In the genomic region with DNA sequence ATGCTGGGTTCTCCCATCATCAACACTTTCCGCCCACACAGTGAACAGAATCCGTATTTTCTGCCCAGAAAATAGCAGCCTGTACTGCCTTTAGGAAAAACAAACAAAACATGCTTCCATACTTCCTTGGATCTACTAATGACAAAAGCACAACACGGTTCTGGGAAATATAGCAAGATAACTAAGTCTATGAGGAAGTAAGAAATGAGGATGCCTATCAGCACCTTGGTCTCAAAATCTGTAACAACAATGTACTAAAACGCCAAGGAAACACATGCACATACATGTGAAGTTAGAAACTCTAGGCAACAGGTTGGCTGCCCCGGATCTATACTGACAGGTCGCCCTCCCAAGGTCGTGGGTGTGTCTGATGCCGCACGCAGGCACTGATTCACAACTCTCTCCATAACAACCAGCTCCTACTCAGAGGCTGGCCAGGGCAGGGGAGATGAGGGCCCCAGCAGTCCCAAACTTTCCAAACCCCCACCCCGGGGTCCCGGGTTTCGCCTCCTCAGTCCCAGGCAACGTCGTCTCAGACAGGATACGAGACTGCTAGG, we compare ENCODE assay signal across 7 cellular contexts. TPM values are rescaled to one million over a fixed set of nuclear protein-coding genes. Genes with fewer than 3 reads are reported as not detected.
A peak's percentile ranks its signal among the peaks of the same experiment; 100 is the strongest.
DNase-seq lines count a peak whose midpoint lies in the region; ATAC-seq and TF ChIP-seq lines count a peak whose summit lies in the region.

No MANE protein-coding gene starts in this region.

- ATAC-seq in GM18868 (IDR thresholded peaks at IDR 0.05; ENCODE audit: unreplicated experiment) (peak; percentile 27), HG02973 (IDR thresholded peaks at IDR 0.05; ENCODE audit: unreplicated experiment) (peak; percentile 33)
- peak; percentile 72 to 80 for ATAC-seq in activated T-cell treated with anti-CD3 and anti-CD28 coated beads, Interleukin-2, amount 50 U/mL, for 4 hours

- no peak for TF ChIP-seq POLR2A in esophagus squamous epithelium (IDR thresholded peaks at IDR 0.05)
- TF ChIP-seq POLR2A in stomach (IDR thresholded peaks at IDR 0.05): no peak

- 3 to 6% methylated on average over 14 to 15 of the region's 15 CpGs for WGBS in esophagus squamous epithelium, 2 donors
- 4 to 8% (median 5%) methylated on average over 9 to 15 of the region's 15 CpGs for WGBS in stomach, 5 donors

- peaks cover 8 to 35% (median 16%) of the 10 kb centered on the region in 3 donors for H3K4me1 ChIP-seq in esophagus squamous epithelium
- peaks cover 9 to 49% (median 30%) of the 10 kb centered on the region in 4 donors for H3K4me1 ChIP-seq in stomach

- no peak for TF ChIP-seq EP300 in stomach (IDR thresholded peaks at IDR 0.05)

- DNase-seq in NCI-H748 treated with DMSO at 0.1 percent for 48 hours (lab: John Stamatoyannopoulos, UW): peak; percentile 44
- peak; percentile 59 for DNase-seq in activated T-cell treated with anti-CD3 and anti-CD28 coated beads, Interleukin-2, amount 50 U/mL, for 4 hours
- DNase-seq in esophagus squamous epithelium (lab: John Stamatoyannopoulos, UW): peak; percentile 12
- peak; percentile 36 for DNase-seq in nephron progenitor cell
- DNase-seq in stomach: peak; percentile 60

- no peak overlapping the region for H3K27ac Mint-ChIP-seq in nephron progenitor cell

- no peaks in the 10 kb centered on the region for H3K9me3 Mint-ChIP-seq in activated T-cell treated with anti-CD3 and anti-CD28 coated beads, Interleukin-2, amount 50 U/mL, for 4 hours
- no peaks in the 10 kb centered on the region for H3K9me3 Mint-ChIP-seq in nephron progenitor cell

- H3K36me3 ChIP-seq in esophagus squamous epithelium (no peaks in the 10 kb centered on the region), stomach (no peaks in the 10 kb centered on the region)

- peak overlapping the region; percentile 90 to 93 (median 91) for H3K27ac ChIP-seq in esophagus squamous epithelium
- peak overlapping the region; percentile 90 to 97 (median 93) for H3K27ac ChIP-seq in stomach

- intact Hi-C loops in esophagus squamous epithelium (cut with DNase I): no loop called here
- intact Hi-C loops in stomach (cut with DNase I; ENCODE audit: low total_unique reads): no loop called here

- peak in 1 of 6 experiments; percentile 1 for TF ChIP-seq CTCF in esophagus squamous epithelium (IDR thresholded peaks at IDR 0.05)
- TF ChIP-seq CTCF in nephron progenitor cell (IDR thresholded peaks at IDR 0.05): no peak
- no peak for TF ChIP-seq CTCF in stomach (IDR thresholded peaks at IDR 0.05)

- no peaks in the 10 kb centered on the region for H3K36me3 Mint-ChIP-seq in activated T-cell treated with anti-CD3 and anti-CD28 coated beads, Interleukin-2, amount 50 U/mL, for 4 hours (ENCODE audit: insufficient read depth)
- peaks cover 4% of the 10 kb centered on the region for H3K36me3 Mint-ChIP-seq in nephron progenitor cell (ENCODE audit: low read depth)

- no peaks in the 10 kb centered on the region for H3K27me3 Mint-ChIP-seq in activated T-cell treated with anti-CD3 and anti-CD28 coated beads, Interleukin-2, amount 50 U/mL, for 4 hours (ENCODE audit: low read depth)
- H3K27me3 Mint-ChIP-seq in nephron progenitor cell (ENCODE audit: low read depth, poor library complexity): peaks cover 9% of the 10 kb centered on the region

- H3K27me3 ChIP-seq in esophagus squamous epithelium: no peaks in the 10 kb centered on the region
- no peaks in the 10 kb centered on the region for H3K27me3 ChIP-seq in stomach

- H3K4me1 Mint-ChIP-seq in activated T-cell treated with anti-CD3 and anti-CD28 coated beads, Interleukin-2, amount 50 U/mL, for 4 hours (ENCODE audit: low read depth): peaks cover 60% of the 10 kb centered on the region
- H3K4me1 Mint-ChIP-seq in nephron progenitor cell: peaks cover 18% of the 10 kb centered on the region

- H3K4me3 ChIP-seq in esophagus squamous epithelium (peak overlapping the region; percentile 86 to 97 (median 94)), stomach (peak overlapping the region; percentile 84 to 88 (median 86))

- H3K4me3 Mint-ChIP-seq in activated T-cell treated with anti-CD3 and anti-CD28 coated beads, Interleukin-2, amount 50 U/mL, for 4 hours: peak overlapping the region; percentile 90
- peak overlapping the region; percentile 88 for H3K4me3 Mint-ChIP-seq in nephron progenitor cell

- H3K9me3 ChIP-seq in esophagus squamous epithelium: no peaks in the 10 kb centered on the region
- H3K9me3 ChIP-seq in stomach: no peaks in the 10 kb centered on the region

RNA-seq across cellular contexts. Expression of a gene that starts 0.7 kb away (rescaled TPM):
- total RNA-seq in activated T-cell treated with anti-CD3 and anti-CD28 coated beads, Interleukin-2, amount 50 U/mL, for 4 hours: 10 to 100 TPM; 13.1 to 22.9 (median 15.5) TPM
- 10 to 100 TPM in 2 of 4 donors, 1 to 10 TPM in 2; 9.2 to 16.3 (median 11.6) TPM for total RNA-seq in esophagus squamous epithelium
- total RNA-seq in stomach: 10 to 100 TPM in 4 of 5 donors, 1 to 10 TPM in 1; 2.0 to 90.2 (median 31.4) TPM
- 1 to 10 TPM; 1.4 to 3.1 (median 2.1) TPM for polyA plus RNA-seq in stomach

Comparison
In these comparisons a context has a peak if more than half of its experiments do, and no peak if none do; other contexts are left out.
1. Peak in every context shown above with its lines: DNase-seq, ATAC-seq, H3K4me3 ChIP-seq and H3K27ac ChIP-seq.